Comparison of ENCODE assay signal across 19 cellular contexts in the genomic region with DNA sequence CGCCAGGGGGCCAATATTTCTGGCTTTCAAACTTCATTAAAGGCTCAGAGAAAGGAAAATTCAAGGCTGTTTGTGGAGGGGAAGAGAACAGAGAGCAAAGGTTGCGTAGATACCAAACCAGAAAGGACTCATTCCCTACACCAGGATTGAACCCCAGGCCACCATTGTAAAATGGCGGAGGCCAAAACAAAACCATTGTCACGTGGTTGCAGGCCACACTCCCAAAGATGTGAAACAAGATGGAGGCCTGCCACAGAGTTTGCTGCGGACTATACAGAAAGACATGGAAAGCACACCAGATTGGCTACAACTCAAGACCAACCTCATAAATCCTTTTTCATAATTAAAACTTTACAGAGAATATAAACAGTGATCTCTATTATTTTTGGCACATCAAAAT.
"Had no signal": no experiment of that assay in that cellular context is flagged by ENCODE, and none has a peak within 500 bp of the region (broad histone marks: within the 10 kb centered on the region; RNA-seq: fewer than 3 reads in every experiment).

No MANE protein-coding gene starts in this region.

- H3K4me2 ChIP-seq: hepatocyte had no signal

- H3K4me1 Mint-ChIP-seq: natural killer cell; stimulated activated effector memory CD8-positive, alpha-beta T cell treated with anti-CD3 and anti-CD28 coated beads, Interleukin-12 subunit alpha, Interleukin-12 subunit beta, amount 100 ng/mL, for 72 hours had no signal

- H3K4me3 ChIP-seq: colonic mucosa, hepatocyte, psoas muscle, right lobe of liver, transverse colon had no signal

- H3K79me2 ChIP-seq: hepatocyte had no signal

- H3K9me3 Mint-ChIP-seq: stimulated activated effector memory CD8-positive, alpha-beta T cell treated with anti-CD3 and anti-CD28 coated beads, Interleukin-12 subunit alpha, Interleukin-12 subunit beta, amount 100 ng/mL, for 72 hours had no signal

- DNase-seq: colonic mucosa; dermis blood vessel endothelial cell; erythroblast; foreskin keratinocyte; islet precursor cell; mammary epithelial cell; natural killer cell; psoas muscle; retina; right lobe of liver; stimulated activated CD4-positive, alpha-beta T cell treated with anti-CD3 and anti-CD28 coated beads, Interleukin-4, amount 100 ng/mL, for 1 hour; stimulated activated CD8-positive, alpha-beta memory T cell treated with anti-CD3 and anti-CD28 coated beads, Interleukin-4, amount 100 ng/mL, for 48 hours; stimulated activated naive CD8-positive, alpha-beta T cell treated with anti-CD3 and anti-CD28 coated beads, Interleukin-15, Interleukin-2, amounts not matched to agents 100 U/mL and 50 U/mL, for 24 hours; transverse colon had no signal

- H3K27ac ChIP-seq: colonic mucosa, foreskin keratinocyte, hepatocyte, neutrophil, psoas muscle, right lobe of liver, transverse colon had no signal

- H3K4me1 ChIP-seq: colonic mucosa, foreskin keratinocyte, psoas muscle, right lobe of liver, transverse colon had no signal

- H3K36me3 Mint-ChIP-seq: natural killer cell; stimulated activated effector memory CD8-positive, alpha-beta T cell treated with anti-CD3 and anti-CD28 coated beads, Interleukin-12 subunit alpha, Interleukin-12 subunit beta, amount 100 ng/mL, for 72 hours had no signal

- H3K27me3 ChIP-seq: colonic mucosa, hepatocyte, neutrophil, right lobe of liver, transverse colon had no signal

- H3K4me3 Mint-ChIP-seq: natural killer cell; stimulated activated effector memory CD8-positive, alpha-beta T cell treated with anti-CD3 and anti-CD28 coated beads, Interleukin-12 subunit alpha, Interleukin-12 subunit beta, amount 100 ng/mL, for 72 hours had no signal

- H3K9me3 ChIP-seq: colonic mucosa, neutrophil, psoas muscle, right lobe of liver, transverse colon had no signal

- ATAC-seq: left lobe of liver; natural killer cell; psoas muscle; right lobe of liver; stimulated activated effector memory CD8-positive, alpha-beta T cell treated with anti-CD3 and anti-CD28 coated beads, Interleukin-12 subunit alpha, Interleukin-12 subunit beta, amount 100 ng/mL, for 72 hours; stimulated activated naive CD8-positive, alpha-beta T cell treated with anti-CD3 and anti-CD28 coated beads, Interleukin-15, Interleukin-2, amounts not matched to agents 100 U/mL and 50 U/mL, for 24 hours had no signal

- H3K27ac Mint-ChIP-seq: natural killer cell; stimulated activated effector memory CD8-positive, alpha-beta T cell treated with anti-CD3 and anti-CD28 coated beads, Interleukin-12 subunit alpha, Interleukin-12 subunit beta, amount 100 ng/mL, for 72 hours had no signal

- FAIRE-seq: endothelial cell of umbilical vein had no signal

- H2AFZ ChIP-seq: hepatocyte had no signal

- H3K36me3 ChIP-seq: colonic mucosa, neutrophil, right lobe of liver, transverse colon had no signal
